In the genomic region with DNA sequence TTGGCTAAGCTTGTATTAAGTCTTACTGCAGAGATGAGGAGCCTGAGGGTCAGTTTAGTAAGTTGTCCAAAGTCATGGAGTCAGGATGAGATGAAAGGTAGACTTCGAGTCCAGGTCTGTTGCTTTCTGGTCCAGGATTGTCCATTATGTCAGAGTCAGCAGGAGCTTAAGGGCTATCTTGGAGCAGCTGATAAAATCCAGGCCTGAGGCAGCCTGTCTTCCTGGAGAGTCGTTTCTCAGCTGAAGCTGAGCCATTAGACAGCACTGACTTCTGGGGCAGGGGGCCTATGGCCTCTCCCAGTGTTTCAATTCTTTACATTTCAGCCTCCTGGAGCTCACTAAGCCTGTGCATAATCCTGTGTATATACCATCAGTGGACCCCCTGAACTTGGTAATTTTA, we compare ENCODE assay signal across 28 cellular contexts.
"Had no signal": no experiment of that assay in that cellular context is flagged by ENCODE, and none has a peak within 500 bp of the region (broad histone marks: within the 10 kb centered on the region; RNA-seq: fewer than 3 reads in every experiment).

No MANE protein-coding gene starts in this region.

- H3K27ac ChIP-seq: dorsolateral prefrontal cortex, tibial nerve had no signal

- H3K4me3 Mint-ChIP-seq: activated CD4-positive, alpha-beta T cell treated with anti-CD3 and anti-CD28 coated beads for 36 hours; activated CD8-positive, alpha-beta T cell treated with anti-CD3 and anti-CD28 coated beads, Interleukin-2, amount 10 ng/mL, durations not matched to agents 7 days and 5 days; activated naive CD8-positive, alpha-beta T cell; activated T-cell treated with anti-CD3 and anti-CD28 coated beads, Interleukin-2, amount 50 U/mL, for 72 hours; brain; effector memory CD8-positive, alpha-beta T cell; mesothelial cell of epicardium; naive B cell; T-cell; T-helper 2 cell treated with Interferon-gamma antibody and Interleukin-4, amounts not matched to agents 5 μg/mL and 100 μg/mL, for 36 hours had no signal

- H3K27me3 Mint-ChIP-seq: activated naive CD8-positive, alpha-beta T cell; brain had no signal

- ATAC-seq: activated CD4-positive, alpha-beta T cell treated with anti-CD3 and anti-CD28 coated beads for 36 hours; activated CD8-positive, alpha-beta T cell treated with anti-CD3 and anti-CD28 coated beads, Interleukin-2, amount 10 ng/mL, durations not matched to agents 7 days and 5 days; activated T-cell treated with anti-CD3 and anti-CD28 coated beads, Interleukin-2, amount 50 U/mL, for 72 hours; effector memory CD8-positive, alpha-beta T cell; esophagus mucosa; heart right ventricle; left cardiac atrium; right cardiac atrium; T-cell had no signal

- H3K9me3 ChIP-seq: heart right ventricle, tibial nerve had no signal

- H3K9me3 Mint-ChIP-seq: activated T-cell treated with anti-CD3 and anti-CD28 coated beads, Interleukin-2, amount 50 U/mL, for 72 hours; brain; effector memory CD8-positive, alpha-beta T cell; mesothelial cell of epicardium; naive B cell; T-cell; T-helper 2 cell treated with Interferon-gamma antibody and Interleukin-4, amounts not matched to agents 5 μg/mL and 100 μg/mL, for 36 hours had no signal

- DNase-seq: activated CD4-positive, alpha-beta T cell treated with anti-CD3 and anti-CD28 coated beads for 36 hours; activated CD4-positive, CD25-positive, alpha-beta regulatory T cell; activated CD8-positive, alpha-beta T cell treated with anti-CD3 and anti-CD28 coated beads, Interleukin-2, amount 10 ng/mL, durations not matched to agents 7 days and 5 days; activated effector memory CD4-positive, alpha-beta T cell treated with Interleukin-2 at 50 U/mL for 16 hours; activated naive CD4-positive, alpha-beta T cell treated with Interleukin-2 at 50 U/mL for 16 hours; activated T-cell treated with anti-CD3 and anti-CD28 coated beads for 4 hours; activated T-cell treated with anti-CD3 and anti-CD28 coated beads, Interleukin-2, amount 50 U/mL, for 72 hours; aorta; dorsolateral prefrontal cortex; effector memory CD8-positive, alpha-beta T cell; foreskin fibroblast; heart right ventricle; left cardiac atrium; mammary epithelial cell; naive B cell; nucleus accumbens; posterior cingulate gyrus; right cardiac atrium; stimulated activated CD4-positive, alpha-beta T cell treated with anti-CD3 and anti-CD28 coated beads, Interleukin-2, amount 100 ng/mL, for 48 hours; stimulated activated naive CD4-positive, alpha-beta T cell treated with Interleukin-2 at 50 U/mL for 16 hours; T-cell had no signal

- H3K36me3 ChIP-seq: heart right ventricle, tibial nerve had no signal

- H3K4me3 ChIP-seq: coronary artery, dorsolateral prefrontal cortex, heart right ventricle, tibial nerve had no signal

- H3K27ac Mint-ChIP-seq: activated CD4-positive, alpha-beta T cell treated with anti-CD3 and anti-CD28 coated beads for 36 hours; activated CD8-positive, alpha-beta T cell treated with anti-CD3 and anti-CD28 coated beads, Interleukin-2, amount 10 ng/mL, durations not matched to agents 7 days and 5 days; activated naive CD8-positive, alpha-beta T cell; activated T-cell treated with anti-CD3 and anti-CD28 coated beads, Interleukin-2, amount 50 U/mL, for 72 hours; effector memory CD8-positive, alpha-beta T cell; mesothelial cell of epicardium; naive B cell; T-cell; T-helper 2 cell treated with Interferon-gamma antibody and Interleukin-4, amounts not matched to agents 5 μg/mL and 100 μg/mL, for 36 hours had no signal

- H3K36me3 Mint-ChIP-seq: brain, mesothelial cell of epicardium, naive B cell, T-cell had no signal

- H3K4me1 Mint-ChIP-seq: activated CD4-positive, alpha-beta T cell treated with anti-CD3 and anti-CD28 coated beads for 36 hours; naive B cell; T-cell had no signal

- H3K27me3 ChIP-seq: dorsolateral prefrontal cortex, heart right ventricle, tibial nerve had no signal
